Comparison of ENCODE assay signal across 12 cellular contexts in the genomic region with DNA sequence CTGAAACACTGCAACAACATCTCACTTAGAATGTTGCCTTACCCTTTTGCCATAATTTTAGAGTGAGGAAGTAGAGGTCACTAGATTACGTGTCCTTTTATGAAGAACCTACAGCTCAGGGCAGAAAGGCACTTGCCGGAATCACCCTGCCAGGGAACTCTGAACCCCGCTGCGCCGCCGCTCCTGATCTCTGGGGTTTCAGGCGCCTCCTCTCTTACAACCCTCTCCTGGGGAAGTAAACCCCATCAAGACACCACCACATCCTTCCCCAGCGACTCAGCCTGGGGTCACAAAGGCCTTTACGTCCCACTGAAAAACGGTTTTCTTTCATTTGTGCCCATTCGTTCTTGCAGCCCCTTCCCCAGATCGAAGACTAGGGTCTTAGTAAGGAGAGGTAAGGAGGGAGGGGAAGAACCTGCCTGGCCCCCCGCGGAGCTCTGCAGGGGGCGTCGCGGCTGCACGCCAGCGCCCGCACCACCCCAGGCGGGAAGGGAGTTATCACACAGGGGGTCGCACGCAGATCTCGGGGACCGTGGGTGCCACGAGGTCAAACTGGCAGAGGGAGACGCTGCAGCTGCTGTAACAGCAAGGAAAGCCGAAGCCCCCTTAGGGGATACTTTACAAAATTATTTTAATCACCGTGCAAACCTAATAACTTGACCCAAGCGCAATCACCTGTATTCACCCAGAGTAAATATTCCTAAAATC. TPM values are rescaled to one million over a fixed set of nuclear protein-coding genes. Genes with fewer than 3 reads are reported as not detected.
DNase-seq lines count a peak whose midpoint lies in the region; ATAC-seq, FAIRE-seq and TF ChIP-seq lines count a peak whose summit lies in the region.
"Had no signal": no experiment of that assay in that cellular context is flagged by ENCODE, and none has a peak within 500 bp of the region (broad histone marks: within the 10 kb centered on the region; RNA-seq: fewer than 3 reads in every experiment).

No MANE protein-coding gene starts in this region.

- no peaks in the 10 kb centered on the region for H3K36me3 Mint-ChIP-seq in T-helper 2 cell treated with Interferon-gamma antibody and Interleukin-4, amounts not matched to agents 5 μg/mL and 100 μg/mL, for 36 hours (ENCODE audit: low read depth)

- peaks cover 11% of the 10 kb centered on the region for H3K4me1 Mint-ChIP-seq in T-helper 2 cell treated with Interferon-gamma antibody and Interleukin-4, amounts not matched to agents 5 μg/mL and 100 μg/mL, for 36 hours (ENCODE audit: low read depth)

- H3K27ac ChIP-seq in left ventricle myocardium inferior (replicated peaks) (no peak overlapping the region), psoas muscle (no peak overlapping the region)

- H3K4me3 ChIP-seq in GM12865 (ENCODE audit: low read depth, low read length) (peak overlapping the region; percentile 41; the same call in 1 of the 2 replicates), left ventricle myocardium inferior (peak overlapping the region; percentile 73), psoas muscle (peak overlapping the region; percentile 74)

- peak overlapping the region; percentile 71 for H3K4me3 Mint-ChIP-seq in T-helper 2 cell treated with Interferon-gamma antibody and Interleukin-4, amounts not matched to agents 5 μg/mL and 100 μg/mL, for 36 hours
- H3K4me3 Mint-ChIP-seq: HFFc6 had no signal

- intact Hi-C loops in left ventricle myocardium inferior (cut with micrococcal nuclease) = loop anchor here (5.0 kb wide), 1 partner anchor 34 kb away; no protein-coding TSS in a partner anchor
- intact Hi-C loops in psoas muscle (cut with DNase I) = loop anchor here (1.0 to 5.0 kb wide), 3 partner anchors 25 to 34 kb away; no protein-coding TSS in a partner anchor

- H3K9me3 ChIP-seq in left ventricle myocardium inferior (replicated peaks) (no peaks in the 10 kb centered on the region), psoas muscle (no peaks in the 10 kb centered on the region)

- no peak for ATAC-seq in psoas muscle
- ATAC-seq in GM19023 (IDR thresholded peaks at IDR 0.05; ENCODE audit: unreplicated experiment) = no peak
- ATAC-seq in HG03139 (IDR thresholded peaks at IDR 0.05; ENCODE audit: unreplicated experiment) = no peak

- peaks cover 52% of the 10 kb centered on the region for H3K4me1 ChIP-seq in left ventricle myocardium inferior
- peaks cover 14% of the 10 kb centered on the region for H3K4me1 ChIP-seq in psoas muscle

- H3K27me3 Mint-ChIP-seq in T-helper 2 cell treated with Interferon-gamma antibody and Interleukin-4, amounts not matched to agents 5 μg/mL and 100 μg/mL, for 36 hours (ENCODE audit: low read depth) = peaks cover 81% of the 10 kb centered on the region

- no peak for DNase-seq in GM12865 (ENCODE audit: low read depth)
- no peak for DNase-seq in T-helper 2 cell treated with Interferon-gamma antibody and Interleukin-4, amounts not matched to agents 5 μg/mL and 100 μg/mL, for 36 hours (ENCODE audit: low spot score)
- DNase-seq in left ventricle myocardium inferior = no peak
- no peak for DNase-seq in psoas muscle
- DNase-seq in GM19239 (ENCODE audit: insufficient read length, low spot score) = no peak
- DNase-seq in NCI-H524 treated with DMSO at 0.1 percent for 48 hours (lab: John Stamatoyannopoulos, UW) = no peak
- DNase-seq: HFFc6, NCI-H1048 had no signal

- 19 to 22% (median 19%) methylated on average over 30 of the region's 30 CpGs for WGBS in psoas muscle, 3 donors

- TF ChIP-seq CTCF in GM12865 (IDR thresholded peaks at IDR 0.05; ENCODE audit: insufficient read depth, low read depth, low read length, missing control alignments) = no peak
- TF ChIP-seq CTCF in left ventricle myocardium inferior (IDR thresholded peaks at IDR 0.05; ENCODE audit: borderline replicate concordance) = no peak
- no peak for TF ChIP-seq CTCF in psoas muscle (IDR thresholded peaks at IDR 0.05)

- H3K9me3 Mint-ChIP-seq in T-helper 2 cell treated with Interferon-gamma antibody and Interleukin-4, amounts not matched to agents 5 μg/mL and 100 μg/mL, for 36 hours = peaks cover 10% of the 10 kb centered on the region
- H3K9me3 Mint-ChIP-seq: HFFc6 had no signal

- H3K27me3 ChIP-seq in left ventricle myocardium inferior (ENCODE audit: low read depth) = peaks cover 45% of the 10 kb centered on the region
- no peaks in the 10 kb centered on the region for H3K27me3 ChIP-seq in psoas muscle (ENCODE audit: insufficient read depth in 3 of 3, low read length in 2 of 3)

- no peak for FAIRE-seq in GM19239 (lab: Jason Lieb, UNC)
- FAIRE-seq: TTC549 had no signal

- H3K36me3 ChIP-seq in left ventricle myocardium inferior (no peaks in the 10 kb centered on the region), psoas muscle (ENCODE audit: insufficient read depth in 1 of 2, low read depth in 1 of 2) (no peaks in the 10 kb centered on the region)

- H3K27ac Mint-ChIP-seq in T-helper 2 cell treated with Interferon-gamma antibody and Interleukin-4, amounts not matched to agents 5 μg/mL and 100 μg/mL, for 36 hours = no peak overlapping the region
- H3K27ac Mint-ChIP-seq: HFFc6 had no signal

RNA-seq across cellular contexts. Expression of gene HLF, which starts 1.0 kb away (rescaled TPM):
- 22.6 TPM for total RNA-seq in left ventricle myocardium inferior
- total RNA-seq in psoas muscle = 1 to 10 TPM; 3.7 to 5.0 (median 4.4) TPM
- 1 to 10 TPM in 2 of 3 donors, under 1 TPM in 1; 0.59 to 3.0 (median 1.6) TPM for polyA plus RNA-seq in psoas muscle
- total RNA-seq: dermis microvascular lymphatic vessel endothelial cell, HFFc6 had no signal
